Comparison of ENCODE assay signal across 15 cellular contexts in genomic region chr17:37478187-37478586, GRCh38. TPM values are rescaled to one million over a fixed set of nuclear protein-coding genes. Genes with fewer than 3 reads are reported as not detected.
A peak's percentile ranks its signal among the peaks of the same experiment; 100 is the strongest.
DNase-seq lines count a peak whose midpoint lies in the region; ATAC-seq and TF ChIP-seq lines count a peak whose summit lies in the region.
"Had no signal": no experiment of that assay in that cellular context is flagged by ENCODE, and none has a peak within 500 bp of the region (broad histone marks: within the 10 kb centered on the region; RNA-seq: fewer than 3 reads in every experiment).

No MANE protein-coding gene starts in this region.

- DNase-seq in DMS 273 treated with DMSO at 0.1 percent for 48 hours (lab: John Stamatoyannopoulos, UW) (peak; percentile 65), NCI-H2171 (lab: John Stamatoyannopoulos, UW) (peak; percentile 64), fibroblast of gingiva (ENCODE audit: low read depth) (peak; percentile 94), osteoblast (ENCODE audit: insufficient read length, low spot score, missing footprints) (no peak), putamen (ENCODE audit: low spot score) (no peak)
- no peak for DNase-seq in effector memory CD8-positive, alpha-beta T cell
- DNase-seq: activated CD4-positive, alpha-beta T cell treated with anti-CD3 and anti-CD28 coated beads for 48 hours; NCI-H2029 treated with DMSO at 0.1 percent for 48 hours; stimulated activated CD4-positive, alpha-beta T cell treated with anti-CD3 and anti-CD28 coated beads, Interleukin-2, amount 100 ng/mL, for 48 hours; stimulated activated naive B cell treated with anti-CD40 and anti-IgM and Interleukin-4, amounts not matched to agents 10 μg/mL and 1 μg/mL and 100 μg/mL, for 72 hours had no signal

- no peak overlapping the region for H3K4me2 ChIP-seq in osteoblast (ENCODE audit: insufficient read depth, low read length)
- H3K4me2 ChIP-seq: BLaER1 treated with 17β-estradiol and CSF1 and Interleukin-3, amounts not matched to agents 10 nM and 100 nM had no signal

- no peaks in the 10 kb centered on the region for H3K79me2 ChIP-seq in osteoblast (ENCODE audit: insufficient read depth, low read length)

- no peaks in the 10 kb centered on the region for H3K27me3 Mint-ChIP-seq in effector memory CD8-positive, alpha-beta T cell
- H3K27me3 Mint-ChIP-seq: stimulated activated naive B cell treated with anti-CD40 and anti-IgM and Interleukin-4, amounts not matched to agents 10 μg/mL and 1 μg/mL and 100 μg/mL, for 72 hours had no signal

- peaks cover 41% of the 10 kb centered on the region for H3K36me3 Mint-ChIP-seq in effector memory CD8-positive, alpha-beta T cell (ENCODE audit: insufficient read depth)

- no peak overlapping the region for H3K4me3 ChIP-seq in osteoblast (ENCODE audit: insufficient read depth, low read length)
- H3K4me3 ChIP-seq: BLaER1 treated with 17β-estradiol and CSF1 and Interleukin-3, amounts not matched to agents 10 nM and 100 nM had no signal

- peaks cover 33% of the 10 kb centered on the region for H3K36me3 ChIP-seq in osteoblast (ENCODE audit: insufficient read depth, low read length)

- no peaks in the 10 kb centered on the region for H3K9me3 Mint-ChIP-seq in effector memory CD8-positive, alpha-beta T cell
- H3K9me3 Mint-ChIP-seq: mesothelial cell of epicardium; stimulated activated naive B cell treated with anti-CD40 and anti-IgM and Interleukin-4, amounts not matched to agents 10 μg/mL and 1 μg/mL and 100 μg/mL, for 72 hours; T-helper 1 cell treated with Interleukin-12 subunit alpha and Interleukin-12 subunit beta and Interleukin-4 antibody, amounts not matched to agents 30 μg/mL and 1 μg/mL, for 36 hours had no signal

- no peak overlapping the region for H2AFZ ChIP-seq in osteoblast (ENCODE audit: low read length)

- no peaks in the 10 kb centered on the region for H3K9me3 ChIP-seq in osteoblast (ENCODE audit: low read depth, low read length)
- H3K9me3 ChIP-seq: BLaER1 treated with 17β-estradiol and CSF1 and Interleukin-3, amounts not matched to agents 10 nM and 100 nM had no signal

- no peaks in the 10 kb centered on the region for H3K4me1 Mint-ChIP-seq in effector memory CD8-positive, alpha-beta T cell (ENCODE audit: low read depth in 2 of 2)
- H3K4me1 Mint-ChIP-seq: stimulated activated naive B cell treated with anti-CD40 and anti-IgM and Interleukin-4, amounts not matched to agents 10 μg/mL and 1 μg/mL and 100 μg/mL, for 72 hours had no signal

- peak overlapping the region; percentile 84 for H3K27ac ChIP-seq in osteoblast (ENCODE audit: low read depth, low read length)
- H3K27ac ChIP-seq: BLaER1 treated with 17β-estradiol and CSF1 and Interleukin-3, amounts not matched to agents 10 nM and 100 nM had no signal

- no peak overlapping the region for H3K4me3 Mint-ChIP-seq in effector memory CD8-positive, alpha-beta T cell
- H3K4me3 Mint-ChIP-seq: mesothelial cell of epicardium; stimulated activated naive B cell treated with anti-CD40 and anti-IgM and Interleukin-4, amounts not matched to agents 10 μg/mL and 1 μg/mL and 100 μg/mL, for 72 hours; T-helper 1 cell treated with Interleukin-12 subunit alpha and Interleukin-12 subunit beta and Interleukin-4 antibody, amounts not matched to agents 30 μg/mL and 1 μg/mL, for 36 hours had no signal

- no peak for TF ChIP-seq CTCF in osteoblast (IDR thresholded peaks at IDR 0.05; ENCODE audit: extremely low read depth, low read depth, low read length)

- no peak for ATAC-seq in effector memory CD8-positive, alpha-beta T cell (replicated peaks)
- ATAC-seq in GM21825 (IDR thresholded peaks at IDR 0.05; ENCODE audit: unreplicated experiment) (no peak), GM18909 (IDR thresholded peaks at IDR 0.05; ENCODE audit: poor library complexity, unreplicated experiment) (no peak)
- ATAC-seq: stimulated activated naive B cell treated with anti-CD40 and anti-IgM and Interleukin-4, amounts not matched to agents 10 μg/mL and 1 μg/mL and 100 μg/mL, for 72 hours had no signal

- no peaks in the 10 kb centered on the region for H4K20me1 ChIP-seq in osteoblast (ENCODE audit: insufficient read depth, low read length)
- H4K20me1 ChIP-seq: BLaER1 treated with 17β-estradiol and CSF1 and Interleukin-3, amounts not matched to agents 10 nM and 100 nM had no signal

- no peaks in the 10 kb centered on the region for H3K27me3 ChIP-seq in osteoblast (ENCODE audit: insufficient read depth, low read length)
- H3K27me3 ChIP-seq: BLaER1 treated with 17β-estradiol and CSF1 and Interleukin-3, amounts not matched to agents 10 nM and 100 nM had no signal

- peaks cover 35% of the 10 kb centered on the region for H3K4me1 ChIP-seq in osteoblast (ENCODE audit: insufficient read depth, low read length)

- H3K27ac Mint-ChIP-seq in effector memory CD8-positive, alpha-beta T cell, result no peak overlapping the region
- H3K27ac Mint-ChIP-seq: mesothelial cell of epicardium; stimulated activated naive B cell treated with anti-CD40 and anti-IgM and Interleukin-4, amounts not matched to agents 10 μg/mL and 1 μg/mL and 100 μg/mL, for 72 hours; T-helper 1 cell treated with Interleukin-12 subunit alpha and Interleukin-12 subunit beta and Interleukin-4 antibody, amounts not matched to agents 30 μg/mL and 1 μg/mL, for 36 hours had no signal

RNA-seq across cellular contexts. Expression of gene DUSP14, which starts 11.5 kb away (rescaled TPM):
- 79.3 and 97.7 TPM in 2 replicates for total RNA-seq in osteoblast

Comparison
In these comparisons a context has a peak if more than half of its experiments do, and no peak if none do; other contexts are left out.
1. DNase-seq: peak in DMS 273 treated with DMSO at 0.1 percent for 48 hours (single experiment), NCI-H2171 (single experiment) and fibroblast of gingiva (single experiment); none in osteoblast (single experiment), effector memory CD8-positive, alpha-beta T cell (0 of 3) and putamen (single experiment).